8 cellular contexts compared by ENCODE assay signal in the genomic region with DNA sequence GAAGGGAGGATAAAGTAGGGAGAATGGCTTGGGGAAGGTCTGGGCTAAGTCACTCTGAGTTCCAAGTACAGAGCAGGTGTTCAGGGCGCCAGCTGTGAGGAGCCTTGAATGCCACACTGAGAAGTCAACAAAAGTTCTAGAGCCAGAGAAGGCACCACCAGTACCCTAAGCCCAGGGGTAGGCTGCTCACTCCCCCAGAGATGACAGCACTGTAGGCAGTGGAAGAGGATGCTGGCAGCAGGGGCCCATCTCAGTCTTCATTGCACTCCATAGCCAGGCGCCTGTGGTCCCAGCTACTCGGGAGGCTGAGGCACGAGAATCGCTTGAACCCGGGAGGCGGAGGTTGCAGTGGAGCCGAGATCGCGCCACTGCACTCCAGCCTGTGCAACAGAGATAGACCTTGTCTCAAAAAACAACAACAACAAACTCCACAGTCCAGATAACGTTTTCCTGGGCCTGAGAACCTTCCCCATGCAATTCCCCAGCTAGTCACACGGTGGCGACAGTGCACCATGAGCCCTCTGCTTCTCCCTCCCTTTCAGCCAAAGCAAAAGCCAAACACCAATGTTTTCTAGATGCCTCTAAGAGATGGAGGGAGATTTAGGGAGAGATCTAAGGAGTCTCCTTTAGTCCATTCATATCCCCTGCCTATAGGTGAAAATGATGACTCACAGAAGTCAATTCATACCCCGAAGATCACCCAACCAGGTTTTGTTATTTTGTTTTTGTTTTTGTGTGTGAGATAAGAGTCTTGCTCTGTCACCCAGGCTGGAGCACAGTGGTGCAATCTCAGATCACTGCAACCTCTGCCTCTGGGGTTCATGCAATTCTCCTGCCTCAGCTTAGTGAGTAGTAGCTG. TPM values are rescaled to one million over a fixed set of nuclear protein-coding genes. Genes with fewer than 3 reads are reported as not detected.
DNase-seq lines count a peak whose midpoint lies in the region; TF ChIP-seq lines count a peak whose summit lies in the region.

No MANE protein-coding gene starts in this region.

- no peaks in the 10 kb centered on the region for H3K36me3 ChIP-seq in tibial artery

- intact Hi-C loops in tibial artery (cut with DNase I; ENCODE audit: low total_unique reads) = loop anchor here (10.0 kb wide), 1 partner anchor 191 kb away; the partner anchor contains the start of genes PRELID1 and RAB24

- TF ChIP-seq CTCF in osteocyte (IDR thresholded peaks at IDR 0.05) (peak; percentile 97), tibial artery (IDR thresholded peaks at IDR 0.05) (peak; percentile 97 to 99)

- H3K4me1 Mint-ChIP-seq in osteocyte (ENCODE audit: unreplicated experiment) = peaks cover 4% of the 10 kb centered on the region

- no peaks in the 10 kb centered on the region for H3K36me3 Mint-ChIP-seq in osteocyte (ENCODE audit: unreplicated experiment)

- no peak overlapping the region for H3K27ac Mint-ChIP-seq in osteocyte (ENCODE audit: unreplicated experiment)

- H3K27me3 ChIP-seq in tibial artery = no peaks in the 10 kb centered on the region

- H3K4me3 Mint-ChIP-seq in osteocyte (ENCODE audit: unreplicated experiment) = no peak overlapping the region

- in situ Hi-C loops in SK-MEL-5 (cut with HindIII; ENCODE audit: low pct_unique_long_range_greater_than_20kb, low sequenced_read_pairs) = no loop called here

- no peak overlapping the region for H3K27ac ChIP-seq in tibial artery

- no peaks in the 10 kb centered on the region for H3K9me3 ChIP-seq in tibial artery

- H3K4me3 ChIP-seq in tibial artery = no peak overlapping the region

- no peaks in the 10 kb centered on the region for H3K9me3 Mint-ChIP-seq in osteocyte (ENCODE audit: unreplicated experiment)

- H3K27me3 Mint-ChIP-seq in osteocyte (ENCODE audit: unreplicated experiment) = no peaks in the 10 kb centered on the region

- H3K4me1 ChIP-seq in tibial artery = peaks cover 0 to 10% (median 4%) of the 10 kb centered on the region in 4 donors

- DNase-seq in NCI-H2107 treated with DMSO at 0.1 percent for 48 hours (lab: John Stamatoyannopoulos, UW; ENCODE audit: unreplicated experiment) = peak; percentile 31
- DNase-seq in NCI-H2107 (lab: John Stamatoyannopoulos, UW) = no peak
- peak; percentile 84 to 85 for DNase-seq in Kasumi-1 (lab: John Stamatoyannopoulos, UW)
- peak; percentile 72 for DNase-seq in SK-MEL-5 (ENCODE audit: low read depth, low spot score)
- DNase-seq in activated naive CD4-positive, alpha-beta T cell (lab: John Stamatoyannopoulos, UW) = peak; percentile 35 to 71 (median 62)
- peak; percentile 70 for DNase-seq in foreskin melanocyte
- DNase-seq in osteocyte (ENCODE audit: extremely low spot score, unreplicated experiment) = peak; percentile 91
- peak; percentile 72 to 83 for DNase-seq in tibial artery

RNA-seq across cellular contexts. Expression of gene NSD1, which starts 19.8 kb away (rescaled TPM):
- 21.9 and 23.5 TPM in 2 replicates for total RNA-seq in SK-MEL-5 (2014; rRNA removed; shearing (Covaris generic))
- 12.6 and 15.0 TPM in 2 replicates for polyA plus RNA-seq in SK-MEL-5 (2015; cell fraction: cytosol; rRNA removed)
- polyA plus RNA-seq in SK-MEL-5 (2015; cell fraction: nucleus; rRNA removed) = 12.1 and 17.0 TPM in 2 replicates
- total RNA-seq in osteocyte = 71.6 and 74.7 TPM in 2 replicates

RNA-seq across cellular contexts. Expression of gene FGFR4, which starts 27.1 kb away (rescaled TPM):
- total RNA-seq in SK-MEL-5 (2014; rRNA removed; shearing (Covaris generic)) = 15.2 and 16.6 TPM in 2 replicates
- 25.7 and 28.6 TPM in 2 replicates for polyA plus RNA-seq in SK-MEL-5 (2015; cell fraction: cytosol; rRNA removed)
- 20.6 and 37.5 TPM in 2 replicates for polyA plus RNA-seq in SK-MEL-5 (2015; cell fraction: nucleus; rRNA removed)
- total RNA-seq in osteocyte = 1.1 and 1.7 TPM in 2 replicates
